10 cellular contexts compared by ENCODE assay signal in genomic region chr1:42319871-42320484, GRCh38. TPM values are rescaled to one million over a fixed set of nuclear protein-coding genes. Genes with fewer than 3 reads are reported as not detected.
DNase-seq lines count a peak whose midpoint lies in the region; ATAC-seq and TF ChIP-seq lines count a peak whose summit lies in the region.
"Had no signal": no experiment of that assay in that cellular context is flagged by ENCODE, and none has a peak within 500 bp of the region (broad histone marks: within the 10 kb centered on the region; RNA-seq: fewer than 3 reads in every experiment).

No MANE protein-coding gene starts in this region.

- H3K4me1 Mint-ChIP-seq in activated CD4-positive, alpha-beta memory T cell treated with anti-CD3 and anti-CD28 coated beads, Interleukin-2, amount 10 ng/mL, durations not matched to agents 7 days and 5 days: peaks cover 67% of the 10 kb centered on the region
- H3K4me1 Mint-ChIP-seq in stimulated activated effector memory CD8-positive, alpha-beta T cell treated with anti-CD3 and anti-CD28 coated beads, Interleukin-12 subunit alpha, Interleukin-12 subunit beta, amount 100 ng/mL, for 72 hours: peaks cover 81% of the 10 kb centered on the region

- peaks cover 10% of the 10 kb centered on the region for H3K4me1 ChIP-seq in fibroblast of lung (ENCODE audit: control insufficient read depth, extremely low read depth, insufficient read depth, low read length)
- peaks cover 4 to 10% of the 10 kb centered on the region in 2 donors for H3K4me1 ChIP-seq in aorta (ENCODE audit: control insufficient read depth in 1 of 2, insufficient read depth in 2 of 2, low read length in 2 of 2)

- intact Hi-C loops in aorta (cut with DNase I) (no loop called here), posterior vena cava (cut with DNase I) (loop anchor here in 1 of 2 donors (2.0 kb wide), 1 partner anchor 75 kb away; no protein-coding TSS in a partner anchor)

- CTCF ChIA-PET in activated CD4-positive, alpha-beta memory T cell treated with anti-CD3 and anti-CD28 coated beads, Interleukin-2, amount 10 ng/mL, durations not matched to agents 7 days and 5 days (lab: Charles Lee): no interaction called here

- ATAC-seq in stimulated activated effector memory CD8-positive, alpha-beta T cell treated with anti-CD3 and anti-CD28 coated beads, Interleukin-12 subunit alpha, Interleukin-12 subunit beta, amount 100 ng/mL, for 72 hours: no peak
- no peak for ATAC-seq in aorta (ENCODE audit: low FRiP score)
- ATAC-seq in GM19035 (IDR thresholded peaks at IDR 0.05; ENCODE audit: unreplicated experiment): no peak
- ATAC-seq: activated CD4-positive, CD25-positive, alpha-beta regulatory T cell treated with anti-CD3 and anti-CD28 coated beads, Interleukin-2, amount 50 U/mL, for 24 hours had no signal

- peak overlapping the region; percentile 70 for H3K4me2 ChIP-seq in fibroblast of lung (ENCODE audit: extremely low read depth, insufficient read depth, low read length)

- H3K27ac ChIP-seq in fibroblast of lung (ENCODE audit: insufficient read depth, low read length) (peak overlapping the region; percentile 26), aorta (ENCODE audit: low read depth in 1 of 2, low read length in 2 of 2) (no peak overlapping the region)

- H3K9me3 ChIP-seq in fibroblast of lung (ENCODE audit: control insufficient read depth, insufficient read depth, low read depth, low read length) (no peaks in the 10 kb centered on the region), aorta (ENCODE audit: control insufficient read depth, low read length) (no peaks in the 10 kb centered on the region)

- peaks cover 14% of the 10 kb centered on the region for H3K36me3 Mint-ChIP-seq in activated CD4-positive, alpha-beta memory T cell treated with anti-CD3 and anti-CD28 coated beads, Interleukin-2, amount 10 ng/mL, durations not matched to agents 7 days and 5 days (ENCODE audit: low read depth)
- H3K36me3 Mint-ChIP-seq in stimulated activated effector memory CD8-positive, alpha-beta T cell treated with anti-CD3 and anti-CD28 coated beads, Interleukin-12 subunit alpha, Interleukin-12 subunit beta, amount 100 ng/mL, for 72 hours: peaks cover 11% of the 10 kb centered on the region

- DNase-seq in NCI-H510A treated with DMSO at 0.1 percent for 48 hours (lab: John Stamatoyannopoulos, UW) (peak; percentile 16), NCI-H510A (lab: John Stamatoyannopoulos, UW) (no peak), fibroblast of lung (ENCODE audit: low read depth in 2 of 2) (no peak), aorta (no peak), posterior vena cava (ENCODE audit: low spot score) (no peak)
- DNase-seq in activated CD4-positive, alpha-beta memory T cell treated with anti-CD3 and anti-CD28 coated beads, Interleukin-2, amount 10 ng/mL, durations not matched to agents 7 days and 5 days: peak; percentile 48
- DNase-seq in stimulated activated effector memory CD8-positive, alpha-beta T cell treated with anti-CD3 and anti-CD28 coated beads, Interleukin-12 subunit alpha, Interleukin-12 subunit beta, amount 100 ng/mL, for 72 hours (ENCODE audit: low spot score in 2 of 2): no peak
- DNase-seq: erythroblast had no signal

- H2AFZ ChIP-seq in fibroblast of lung (ENCODE audit: low read length): no peak overlapping the region

- H3K27me3 ChIP-seq in fibroblast of lung (ENCODE audit: control insufficient read depth, insufficient read depth, low read length) (no peaks in the 10 kb centered on the region), aorta (ENCODE audit: control insufficient read depth in 1 of 2, insufficient read depth in 2 of 2, low read length in 1 of 2) (no peaks in the 10 kb centered on the region)

- no peaks in the 10 kb centered on the region for H3K9me3 Mint-ChIP-seq in activated CD4-positive, alpha-beta memory T cell treated with anti-CD3 and anti-CD28 coated beads, Interleukin-2, amount 10 ng/mL, durations not matched to agents 7 days and 5 days
- no peaks in the 10 kb centered on the region for H3K9me3 Mint-ChIP-seq in stimulated activated effector memory CD8-positive, alpha-beta T cell treated with anti-CD3 and anti-CD28 coated beads, Interleukin-12 subunit alpha, Interleukin-12 subunit beta, amount 100 ng/mL, for 72 hours

- peak overlapping the region; percentile 78 for H3K27ac Mint-ChIP-seq in activated CD4-positive, alpha-beta memory T cell treated with anti-CD3 and anti-CD28 coated beads, Interleukin-2, amount 10 ng/mL, durations not matched to agents 7 days and 5 days
- H3K27ac Mint-ChIP-seq in stimulated activated effector memory CD8-positive, alpha-beta T cell treated with anti-CD3 and anti-CD28 coated beads, Interleukin-12 subunit alpha, Interleukin-12 subunit beta, amount 100 ng/mL, for 72 hours: peak overlapping the region; percentile 96

- no peak for TF ChIP-seq CTCF in fibroblast of lung (conservative IDR thresholded peaks at IDR 0.05 in 1 of 2, IDR thresholded peaks at IDR 0.05 in 1 of 2; ENCODE audit: low read depth in 1 of 2, low read length in 2 of 2)

- H3K9ac ChIP-seq in fibroblast of lung (ENCODE audit: insufficient read depth, low read length): no peak overlapping the region

- H3K36me3 ChIP-seq in fibroblast of lung (ENCODE audit: control insufficient read depth, insufficient read depth, low read length) (no peaks in the 10 kb centered on the region), aorta (ENCODE audit: control insufficient read depth in 1 of 2, insufficient read depth in 2 of 2, low read length in 1 of 2) (no peaks in the 10 kb centered on the region)

- H4K20me1 ChIP-seq in fibroblast of lung (ENCODE audit: control insufficient read depth, extremely low read depth, insufficient read depth, low read length): peaks cover 2% of the 10 kb centered on the region

- H3K79me2 ChIP-seq in fibroblast of lung (ENCODE audit: control insufficient read depth, insufficient read depth, low read length): peaks cover 82% of the 10 kb centered on the region

- POLR2A ChIA-PET in activated CD4-positive, alpha-beta memory T cell treated with anti-CD3 and anti-CD28 coated beads, Interleukin-2, amount 10 ng/mL, durations not matched to agents 7 days and 5 days (lab: Charles Lee): interaction anchor here (1.4 to 2.6 kb wide), 3 partner anchors 12 to 143 kb away, joined by 3 to 16 read pairs (median 6); partner anchors contain the start of genes CCDC30 and FOXJ3

- no peaks in the 10 kb centered on the region for H3K27me3 Mint-ChIP-seq in activated CD4-positive, alpha-beta memory T cell treated with anti-CD3 and anti-CD28 coated beads, Interleukin-2, amount 10 ng/mL, durations not matched to agents 7 days and 5 days

- peak overlapping the region; percentile 48 for H3K4me3 Mint-ChIP-seq in activated CD4-positive, alpha-beta memory T cell treated with anti-CD3 and anti-CD28 coated beads, Interleukin-2, amount 10 ng/mL, durations not matched to agents 7 days and 5 days
- H3K4me3 Mint-ChIP-seq in stimulated activated effector memory CD8-positive, alpha-beta T cell treated with anti-CD3 and anti-CD28 coated beads, Interleukin-12 subunit alpha, Interleukin-12 subunit beta, amount 100 ng/mL, for 72 hours: peak overlapping the region; percentile 62

- H3K4me3 ChIP-seq in fibroblast of lung (replicated peaks in 1 of 4; ENCODE audit: control extremely low read depth in 1 of 4, insufficient read depth in 1 of 4, low read depth in 3 of 4, low read length in 4 of 4) (no peak overlapping the region), aorta (ENCODE audit: low read length in 2 of 2) (no peak overlapping the region)

- 36 to 41% methylated on average over 6 of the region's 6 CpGs for whole genome bisulfite sequencing in aorta, 2 donors

RNA-seq across cellular contexts. Expression of gene FOXJ3, which starts 15.1 kb away (rescaled TPM):
- total RNA-seq in activated CD4-positive, alpha-beta memory T cell treated with anti-CD3 and anti-CD28 coated beads, Interleukin-2, amount 10 ng/mL, durations not matched to agents 7 days and 5 days: 10 to 100 TPM; 44.9 to 47.1 TPM
- total RNA-seq in fibroblast of lung: 15.2 and 22.6 TPM in 2 replicates
- 29.5 and 31.1 TPM in 2 replicates for polyA plus RNA-seq in fibroblast of lung
- 14.0 and 14.2 TPM in 2 replicates for polyA plus RNA-seq in fibroblast of lung (2012)
- 19.5 and 22.7 TPM in 2 replicates for polyA minus RNA-seq in fibroblast of lung (ENCODE audit: low replicate concordance)
- 10 to 100 TPM; 44.4 to 64.2 TPM for total RNA-seq in aorta
- polyA plus RNA-seq in aorta: 10 to 100 TPM in 1 of 2 donors, 1 to 10 TPM in 1; 9.6 to 17.1 TPM
- 10 to 100 TPM; 44.3 to 45.4 TPM for total RNA-seq in posterior vena cava

Comparison
In these comparisons a context has a peak if more than half of its experiments do, and no peak if none do; other contexts are left out.
1. DNase-seq: peak in NCI-H510A treated with DMSO at 0.1 percent for 48 hours (single experiment) and activated CD4-positive, alpha-beta memory T cell treated with anti-CD3 and anti-CD28 coated beads, Interleukin-2, amount 10 ng/mL, durations not matched to agents 7 days and 5 days (single experiment); none in NCI-H510A (single experiment), fibroblast of lung (0 of 2), stimulated activated effector memory CD8-positive, alpha-beta T cell treated with anti-CD3 and anti-CD28 coated beads, Interleukin-12 subunit alpha, Interleukin-12 subunit beta, amount 100 ng/mL, for 72 hours (0 of 2), aorta (0 of 2) and posterior vena cava (single experiment).